In genomic region chr15:85009435-85009834, GRCh38 we compare ENCODE assay signal across 2 cellular contexts.
TF ChIP-seq lines count a peak whose summit lies in the region.

No MANE protein-coding gene starts in this region.

TF ChIP-seq in A549, 52 proteins besides CTCF, POLR2A, EP300 and RAD21:
- TF ChIP-seq ESRRA (IDR thresholded peaks at IDR 0.05; ENCODE audit: borderline replicate concordance, low read length) (no peak), HOXB13 (CRISPR knock-in tag; IDR thresholded peaks at IDR 0.05; ENCODE audit: low read depth) (no peak), ZSCAN20 (CRISPR knock-in tag; IDR thresholded peaks at IDR 0.05) (no peak), NPAS2 (CRISPR knock-in tag; IDR thresholded peaks at IDR 0.05; ENCODE audit: borderline replicate concordance) (no peak), ZFP36 (IDR thresholded peaks at IDR 0.05; ENCODE audit: borderline replicate concordance, partially characterized antibody) (no peak), NFE2L2 (conservative IDR thresholded peaks at IDR 0.05; ENCODE audit: low read length) (no peak), HOXB5 (CRISPR knock-in tag; IDR thresholded peaks at IDR 0.05) (no peak), HDAC2 (IDR thresholded peaks at IDR 0.05) (no peak), BHLHE40 (IDR thresholded peaks at IDR 0.05; ENCODE audit: low read depth, low read length) (no peak), SREBF2 (IDR thresholded peaks at IDR 0.05) (no peak)
- TF ChIP-seq, protein P1, sequence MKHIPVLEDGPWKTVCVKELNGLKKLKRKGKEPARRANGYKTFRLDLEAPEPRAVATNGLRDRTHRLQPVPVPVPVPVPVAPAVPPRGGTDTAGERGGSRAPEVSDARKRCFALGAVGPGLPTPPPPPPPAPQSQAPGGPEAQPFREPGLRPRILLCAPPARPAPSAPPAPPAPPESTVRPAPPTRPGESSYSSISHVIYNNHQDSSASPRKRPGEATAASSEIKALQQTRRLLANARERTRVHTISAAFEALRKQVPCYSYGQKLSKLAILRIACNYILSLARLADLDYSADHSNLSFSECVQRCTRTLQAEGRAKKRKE (CRISPR knock-in tag; IDR thresholded peaks at IDR 0.05; ENCODE audit: low read depth) = no peak

TF ChIP-seq in HEK293, 187 proteins besides CTCF, POLR2A, EP300 and RAD21:
- TF ChIP-seq KLF1 (tag by site-specific recombination; IDR thresholded peaks at IDR 0.05) = no peak
- TF ChIP-seq PRDM6 (tag by site-specific recombination; IDR thresholded peaks at IDR 0.05) = peak; percentile 77
- no peak for TF ChIP-seq ZNF768 (tag by site-specific recombination; IDR thresholded peaks at IDR 0.05)
- no peak for TF ChIP-seq ZNF24 (tag by site-specific recombination; IDR thresholded peaks at IDR 0.05)
